Comparison of ENCODE assay signal across 8 cellular contexts in genomic region chr15:44882499-44882968, GRCh38.
A peak's percentile ranks its signal among the peaks of the same experiment; 100 is the strongest.
DNase-seq lines count a peak whose midpoint lies in the region; ATAC-seq, FAIRE-seq and TF ChIP-seq lines count a peak whose summit lies in the region.
"Had no signal": no experiment of that assay in that cellular context is flagged by ENCODE, and none has a peak within 500 bp of the region (broad histone marks: within the 10 kb centered on the region; RNA-seq: fewer than 3 reads in every experiment).

No MANE protein-coding gene starts in this region.

- TF ChIP-seq POLR2A in GM19099 (IDR thresholded peaks at IDR 0.05; ENCODE audit: extremely low read depth, insufficient read length, low read depth), result peak; percentile 47

- peaks cover 25% of the 10 kb centered on the region for H3K4me1 Mint-ChIP-seq in activated B cell treated with CpG ODN at 0.5 μM for 24 hours

- H3K36me3 Mint-ChIP-seq in activated B cell treated with CpG ODN at 0.5 μM for 24 hours (ENCODE audit: low read depth), result peaks cover 2% of the 10 kb centered on the region
- H3K36me3 Mint-ChIP-seq: type B pancreatic cell had no signal

- no peak for DNase-seq in activated B cell treated with CpG ODN at 0.5 μM for 24 hours
- peak; percentile 19 to 55 for DNase-seq in stimulated activated CD4-positive, alpha-beta T cell treated with anti-CD3 and anti-CD28 coated beads, Interleukin-4, amount 100 ng/mL, for 48 hours (ENCODE audit: low read depth in 2 of 2)
- DNase-seq in NCI-H82 (lab: John Stamatoyannopoulos, UW), result no peak
- DNase-seq in DMS 273 (lab: John Stamatoyannopoulos, UW; ENCODE audit: unreplicated experiment), result no peak
- no peak for DNase-seq in small intestine

- H3K4me1 ChIP-seq in small intestine (ENCODE audit: control insufficient read depth in 2 of 2, insufficient read depth in 1 of 2, low read depth in 1 of 2, low read length in 1 of 2), result no peaks in the 10 kb centered on the region

- no peak overlapping the region for H3K4me3 ChIP-seq in small intestine (ENCODE audit: low read depth in 1 of 2, low read length in 2 of 2)

- no peaks in the 10 kb centered on the region for H3K36me3 ChIP-seq in small intestine (ENCODE audit: control insufficient read depth in 2 of 2, insufficient read depth in 2 of 2, low read length in 2 of 2)

- peak overlapping the region; percentile 55 for H3K27ac Mint-ChIP-seq in activated B cell treated with CpG ODN at 0.5 μM for 24 hours
- H3K27ac Mint-ChIP-seq: type B pancreatic cell had no signal

- 66 to 76% (median 73%) methylated on average over 5 of the region's 5 CpGs for WGBS in small intestine, 3 donors

- TF ChIP-seq CTCF in activated B cell treated with CpG ODN at 0.5 μM for 24 hours (IDR thresholded peaks at IDR 0.05), result no peak

- intact Hi-C loops in activated B cell treated with CpG ODN at 0.5 μM for 24 hours (cut with micrococcal nuclease), result no loop called here

- no peaks in the 10 kb centered on the region for H3K27me3 Mint-ChIP-seq in activated B cell treated with CpG ODN at 0.5 μM for 24 hours
- H3K27me3 Mint-ChIP-seq: type B pancreatic cell had no signal

- POLR2A ChIA-PET in activated B cell treated with CpG ODN at 0.5 μM for 24 hours (lab: Charles Lee), result no interaction called here

- H3K27ac ChIP-seq in small intestine (ENCODE audit: low read depth in 1 of 2, low read length in 1 of 2), result no peak overlapping the region

- FAIRE-seq in small intestine (lab: Jason Lieb, UNC), result no peak

- no peaks in the 10 kb centered on the region for H3K27me3 ChIP-seq in small intestine (ENCODE audit: control insufficient read depth in 2 of 2, insufficient read depth in 2 of 2, low read length in 2 of 2)

- H3K9me3 ChIP-seq in small intestine (ENCODE audit: control insufficient read depth, low read depth), result no peaks in the 10 kb centered on the region

- ATAC-seq in HG02852 (IDR thresholded peaks at IDR 0.05; ENCODE audit: unreplicated experiment) (peak; percentile 71), activated B cell treated with CpG ODN at 0.5 μM for 24 hours (ENCODE audit: low read depth) (peak; percentile 85)

- CTCF ChIA-PET in activated B cell treated with CpG ODN at 0.5 μM for 24 hours (lab: Charles Lee), result no interaction called here

- peaks cover 11% of the 10 kb centered on the region for H3K9me3 Mint-ChIP-seq in activated B cell treated with CpG ODN at 0.5 μM for 24 hours

- no peak overlapping the region for H3K4me3 Mint-ChIP-seq in activated B cell treated with CpG ODN at 0.5 μM for 24 hours
- H3K4me3 Mint-ChIP-seq: type B pancreatic cell had no signal

Comparison
In these comparisons a context has a peak if more than half of its experiments do, and no peak if none do; other contexts are left out.
1. DNase-seq: peak in stimulated activated CD4-positive, alpha-beta T cell treated with anti-CD3 and anti-CD28 coated beads, Interleukin-4, amount 100 ng/mL, for 48 hours (2 of 2); none in activated B cell treated with CpG ODN at 0.5 μM for 24 hours (single experiment), NCI-H82 (single experiment), DMS 273 (single experiment) and small intestine (single experiment).